Comparison of ENCODE assay signal across 19 cellular contexts in genomic region chr4:51874551-51874950, GRCh38. TPM values are rescaled to one million over a fixed set of nuclear protein-coding genes. Genes with fewer than 3 reads are reported as not detected.
DNase-seq lines count a peak whose midpoint lies in the region; ATAC-seq and TF ChIP-seq lines count a peak whose summit lies in the region.
"Had no signal": no experiment of that assay in that cellular context is flagged by ENCODE, and none has a peak within 500 bp of the region (broad histone marks: within the 10 kb centered on the region; RNA-seq: fewer than 3 reads in every experiment).

No MANE protein-coding gene starts in this region.

- TF ChIP-seq POLR2A in IMR-90 (IDR thresholded peaks at IDR 0.05; ENCODE audit: low read depth, low read length) = no peak
- TF ChIP-seq POLR2A in esophagus squamous epithelium (IDR thresholded peaks at IDR 0.05) = no peak

- H2BK120ac ChIP-seq in IMR-90 (ENCODE audit: low read depth, low read length) = no peak overlapping the region

- no peak overlapping the region for H2BK15ac ChIP-seq in IMR-90 (ENCODE audit: low read depth, low read length)

- H3K23ac ChIP-seq in IMR-90 (ENCODE audit: low read depth, low read length) = no peak overlapping the region

- H3K27ac Mint-ChIP-seq in immature natural killer cell (peak overlapping the region; percentile 68 to 90 (median 84)), neural crest cell (ENCODE audit: unreplicated experiment) (peak overlapping the region; percentile 82)
- peak overlapping the region in 1 of 2 donors; percentile 38 for H3K27ac Mint-ChIP-seq in natural killer cell treated with Interleukin-12 subunit alpha and Interleukin-12 subunit beta and Interleukin-15 and Interleukin-18, amount 100 ng/mL, for 72 hours
- H3K27ac Mint-ChIP-seq: CD14-positive monocyte; CD4-positive, alpha-beta memory T cell; CD4-positive, CD25-positive, alpha-beta regulatory T cell; CD8-positive, alpha-beta memory T cell had no signal

- H3K56ac ChIP-seq in IMR-90 (ENCODE audit: extremely low read depth, insufficient read depth, low read length) = no peak overlapping the region

- peak overlapping the region; percentile 10 to 75 (median 51) for H3K4me3 Mint-ChIP-seq in immature natural killer cell
- peak overlapping the region; percentile 9 for H3K4me3 Mint-ChIP-seq in natural killer cell treated with Interleukin-12 subunit alpha and Interleukin-12 subunit beta and Interleukin-15 and Interleukin-18, amount 100 ng/mL, for 72 hours
- H3K4me3 Mint-ChIP-seq in neural crest cell = no peak overlapping the region
- H3K4me3 Mint-ChIP-seq: CD14-positive monocyte; CD4-positive, alpha-beta memory T cell; CD4-positive, CD25-positive, alpha-beta regulatory T cell had no signal

- TF ChIP-seq RAD21 in IMR-90 (IDR thresholded peaks at IDR 0.05; ENCODE audit: low read length) = no peak

- POLR2A ChIA-PET in IMR-90 (lab: Charles Lee; ENCODE audit: unreplicated experiment) = no interaction called here

- TF ChIP-seq CTCF in IMR-90 (conservative IDR thresholded peaks at IDR 0.05; ENCODE audit: low read depth, low read length) = no peak
- TF ChIP-seq CTCF in neural crest cell (conservative IDR thresholded peaks at IDR 0.05) = no peak
- no peak for TF ChIP-seq CTCF in esophagus squamous epithelium (IDR thresholded peaks at IDR 0.05)
- no peak for TF ChIP-seq CTCF in lower lobe of right lung (IDR thresholded peaks at IDR 0.05)

- no peak overlapping the region for H4K8ac ChIP-seq in IMR-90 (ENCODE audit: low read depth in 2 of 2, low read length in 2 of 2)

- dilution Hi-C loops in IMR-90 (cut with HindIII; ENCODE audit: low sequenced_read_pairs, unreplicated experiment) = no loop called here

- no TSS peak for BruUV-seq in IMR-90 (replicated peaks; lab: Mats Ljungman, UMichigan)

- H2BK5ac ChIP-seq in IMR-90 (ENCODE audit: low read depth, low read length, poor library complexity, severe bottlenecking) = no peak overlapping the region

- H3K4me1 Mint-ChIP-seq in immature natural killer cell = peaks cover 45 to 53% of the 10 kb centered on the region in 2 donors
- peaks cover 27 to 36% of the 10 kb centered on the region in 2 donors for H3K4me1 Mint-ChIP-seq in natural killer cell treated with Interleukin-12 subunit alpha and Interleukin-12 subunit beta and Interleukin-15 and Interleukin-18, amount 100 ng/mL, for 72 hours (ENCODE audit: low read depth in 2 of 2)
- H3K4me1 Mint-ChIP-seq in neural crest cell = peaks cover 4% of the 10 kb centered on the region
- H3K4me1 Mint-ChIP-seq: CD14-positive monocyte had no signal

- H3K36me3 ChIP-seq in IMR-90 (ENCODE audit: control insufficient read depth, insufficient read depth, low read length) (peaks cover 25% of the 10 kb centered on the region), esophagus squamous epithelium (peaks cover 8 to 85% (median 9%) of the 10 kb centered on the region in 3 donors), lower lobe of right lung (peaks cover 76% of the 10 kb centered on the region)

- in situ Hi-C loops in IMR-90 (cut with MboI; ENCODE audit: low sequenced_read_pairs) = no loop called here

- no peaks in the 10 kb centered on the region for H3K9me3 ChIP-seq in IMR-90 (ENCODE audit: control insufficient read depth, insufficient read depth, low read length)
- no peaks in the 10 kb centered on the region for H3K9me3 ChIP-seq in esophagus squamous epithelium
- no peaks in the 10 kb centered on the region for H3K9me3 ChIP-seq in lower lobe of right lung
- H3K9me3 ChIP-seq: BE2C, BLaER1 had no signal

- H4K91ac ChIP-seq in IMR-90 (ENCODE audit: insufficient read depth, low read depth, low read length) = no peak overlapping the region

- H3K79me1 ChIP-seq in IMR-90 (ENCODE audit: low read depth in 1 of 2, low read length in 2 of 2) = peaks cover 12 to 26% of the 10 kb centered on the region in 2 experiments; a peak in 3 of 4 replicates

- CTCF ChIA-PET in IMR-90 (lab: Yijun Ruan, JAX) = no interaction called here

- peaks cover 4% of the 10 kb centered on the region; the same call in 1 of the 2 replicates for H3K4me1 ChIP-seq in IMR-90 (ENCODE audit: control insufficient read depth, insufficient read depth, low read length)
- H3K4me1 ChIP-seq in esophagus squamous epithelium = no peaks in the 10 kb centered on the region
- no peaks in the 10 kb centered on the region for H3K4me1 ChIP-seq in lower lobe of right lung
- H3K4me1 ChIP-seq: BE2C, BLaER1 had no signal

- H3K4me3 ChIP-seq in IMR-90 (ENCODE audit: insufficient read depth, low read depth, low read length) (no peak overlapping the region), esophagus squamous epithelium (no peak overlapping the region), lower lobe of right lung (no peak overlapping the region)
- H3K4me3 ChIP-seq: BLaER1 had no signal

- H3K4ac ChIP-seq in IMR-90 (ENCODE audit: low read depth, low read length) = no peak overlapping the region

- intact Hi-C loops in IMR-90 (cut with micrococcal nuclease) = no loop called here
- intact Hi-C loops in esophagus squamous epithelium (cut with DNase I) = no loop called here
- intact Hi-C loops in lower lobe of right lung (cut with DNase I) = no loop called here

- H2AK9ac ChIP-seq in IMR-90 (replicated peaks; ENCODE audit: low read depth, low read length, poor library complexity) = no peak overlapping the region

- no peak overlapping the region for H2AFZ ChIP-seq in IMR-90 (replicated peaks; ENCODE audit: low read length, poor library complexity)

- H2BK20ac ChIP-seq in IMR-90 (ENCODE audit: low read depth, low read length) = no peak overlapping the region

- no peak overlapping the region for H3K14ac ChIP-seq in IMR-90 (replicated peaks; ENCODE audit: low read depth, low read length)

- H3K9me3 Mint-ChIP-seq in immature natural killer cell (no peaks in the 10 kb centered on the region), neural crest cell (peaks cover 3% of the 10 kb centered on the region)
- H3K9me3 Mint-ChIP-seq in natural killer cell treated with Interleukin-12 subunit alpha and Interleukin-12 subunit beta and Interleukin-15 and Interleukin-18, amount 100 ng/mL, for 72 hours = no peaks in the 10 kb centered on the region
- H3K9me3 Mint-ChIP-seq: CD14-positive monocyte had no signal

- WGBS in IMR-90 (ENCODE audit: extremely low coverage in 2 of 2, insufficient read length in 1 of 2), 2 experiments = no CpG with 5 or more reads among the region's 6 CpGs
- 91 to 94% methylated on average over 6 of the region's 6 CpGs for WGBS in esophagus squamous epithelium, 2 donors

- peak overlapping the region; percentile 54 for H3K18ac ChIP-seq in IMR-90 (ENCODE audit: low read depth, low read length)

- DNase-seq in IMR-90 (no peak), immature natural killer cell (peak; percentile 7 to 40 (median 20)), neural crest cell (ENCODE audit: low read depth, low spot score) (no peak), esophagus squamous epithelium (lab: John Stamatoyannopoulos, UW) (no peak), lower lobe of right lung (no peak)
- DNase-seq in natural killer cell treated with Interleukin-12 subunit alpha and Interleukin-12 subunit beta and Interleukin-15 and Interleukin-18, amount 100 ng/mL, for 72 hours (ENCODE audit: low spot score) = no peak
- no peak for DNase-seq in activated CD4-positive, alpha-beta T cell treated with anti-CD3 and anti-CD28 coated beads, Interleukin-2, amount 50 U/mL, for 48 hours
- DNase-seq: 8988T; ACHN; BE2C; C1 segment of cervical spinal cord; CD4-positive, alpha-beta memory T cell; CD4-positive, CD25-positive, alpha-beta regulatory T cell; CD8-positive, alpha-beta memory T cell; COR-L47; DMS79 treated with DMSO at 0.1 percent for 48 hours; GF-D8 had no signal

- ATAC-seq in IMR-90 (ENCODE audit: low read depth) (no peak), lower lobe of right lung (no peak)
- no peak for ATAC-seq in natural killer cell treated with Interleukin-12 subunit alpha and Interleukin-12 subunit beta and Interleukin-15 and Interleukin-18, amount 100 ng/mL, for 72 hours

- H3K27me3 ChIP-seq in IMR-90 (ENCODE audit: control insufficient read depth, insufficient read depth, low read length) (no peaks in the 10 kb centered on the region), esophagus squamous epithelium (no peaks in the 10 kb centered on the region), lower lobe of right lung (ENCODE audit: low read depth) (no peaks in the 10 kb centered on the region)
- H3K27me3 ChIP-seq: BE2C, BLaER1 had no signal

- no peak overlapping the region for H3K9ac ChIP-seq in IMR-90 (ENCODE audit: low read depth, low read length)
- H3K9ac ChIP-seq: BLaER1 had no signal

- H3K36me3 Mint-ChIP-seq in immature natural killer cell (peaks cover 19 to 41% (median 19%) of the 10 kb centered on the region in 3 donors), neural crest cell (ENCODE audit: low read depth) (peaks cover 50% of the 10 kb centered on the region)
- H3K36me3 Mint-ChIP-seq in natural killer cell treated with Interleukin-12 subunit alpha and Interleukin-12 subunit beta and Interleukin-15 and Interleukin-18, amount 100 ng/mL, for 72 hours = peaks cover 27% of the 10 kb centered on the region

- peaks cover 0 to 4% (median 0%) of the 10 kb centered on the region in 3 donors for H3K27me3 Mint-ChIP-seq in immature natural killer cell (ENCODE audit: low read depth in 3 of 3)
- no peaks in the 10 kb centered on the region for H3K27me3 Mint-ChIP-seq in natural killer cell treated with Interleukin-12 subunit alpha and Interleukin-12 subunit beta and Interleukin-15 and Interleukin-18, amount 100 ng/mL, for 72 hours
- no peaks in the 10 kb centered on the region for H3K27me3 Mint-ChIP-seq in neural crest cell (ENCODE audit: low read depth)
- H3K27me3 Mint-ChIP-seq: CD4-positive, alpha-beta memory T cell; CD4-positive, CD25-positive, alpha-beta regulatory T cell; CD8-positive, alpha-beta memory T cell had no signal

- H3K4me2 ChIP-seq in IMR-90 (ENCODE audit: low read depth, low read length) = no peak overlapping the region
- H3K4me2 ChIP-seq: BLaER1 had no signal

- H3K27ac ChIP-seq in IMR-90 (ENCODE audit: insufficient read depth, low read length) (no peak overlapping the region), esophagus squamous epithelium (no peak overlapping the region), lower lobe of right lung (no peak overlapping the region)
- H3K27ac ChIP-seq: BLaER1 had no signal

- H4K5ac ChIP-seq in IMR-90 (ENCODE audit: low read depth, low read length) = no peak overlapping the region

- no peak overlapping the region for H2AK5ac ChIP-seq in IMR-90 (ENCODE audit: low read depth, low read length)

- H4K20me1 ChIP-seq in IMR-90 (ENCODE audit: insufficient read depth, low read length) = no peaks in the 10 kb centered on the region

- H3K9me1 ChIP-seq in IMR-90 (ENCODE audit: insufficient read depth, low read length) = peaks cover 21% of the 10 kb centered on the region

RNA-seq across cellular contexts. Expression of gene DCUN1D4, which starts 31.6 kb away (rescaled TPM):
- total RNA-seq in IMR-90 (2012; rRNA removed) (37.8 and 44.3 TPM in 2 replicates), neural crest cell (69.0 and 70.9 TPM in 2 replicates), esophagus squamous epithelium (10 to 100 TPM; 13.0 to 33.0 (median 16.7) TPM), lower lobe of right lung (49.5 TPM)
- polyA plus RNA-seq in IMR-90 (2012; rRNA removed) (28.4 and 31.0 TPM in 2 replicates), immature natural killer cell (1 to 10 TPM; 3.9 to 7.5 (median 6.7) TPM)
- polyA plus RNA-seq in IMR-90 (2012; cell fraction: cytosol; rRNA removed) = 6.4 and 8.3 TPM in 2 replicates
- 20.8 and 158 TPM in 2 replicates for polyA plus RNA-seq in IMR-90 (2012; cell fraction: nucleus; rRNA removed; ENCODE audit: low replicate concordance)
- total RNA-seq in natural killer cell treated with Interleukin-12 subunit alpha and Interleukin-12 subunit beta and Interleukin-15 and Interleukin-18, amount 100 ng/mL, for 72 hours = 10 to 100 TPM; 29.3 to 30.4 TPM

Comparison
In these comparisons a context has a peak if more than half of its experiments do, and no peak if none do; other contexts are left out.
1. DNase-seq: peak in immature natural killer cell (3 of 3); none in IMR-90 (single experiment), natural killer cell treated with Interleukin-12 subunit alpha and Interleukin-12 subunit beta and Interleukin-15 and Interleukin-18, amount 100 ng/mL, for 72 hours (single experiment), neural crest cell (single experiment), activated CD4-positive, alpha-beta T cell treated with anti-CD3 and anti-CD28 coated beads, Interleukin-2, amount 50 U/mL, for 48 hours (0 of 2), esophagus squamous epithelium (single experiment) and lower lobe of right lung (single experiment).